In genomic region chr12:51307655-51308593, GRCh38 we compare ENCODE assay signal across 12 cellular contexts. TPM values are rescaled to one million over a fixed set of nuclear protein-coding genes. Genes with fewer than 3 reads are reported as not detected.
DNase-seq lines count a peak whose midpoint lies in the region; ATAC-seq, FAIRE-seq and TF ChIP-seq lines count a peak whose summit lies in the region.
"Had no signal": no experiment of that assay in that cellular context is flagged by ENCODE, and none has a peak within 500 bp of the region (broad histone marks: within the 10 kb centered on the region; RNA-seq: fewer than 3 reads in every experiment).

No MANE protein-coding gene starts in this region.

- POLR2A ChIA-PET in T-cell (lab: Charles Lee), result no interaction called here
- POLR2A ChIA-PET in HepG2 (lab: Yijun Ruan, JAX), result no interaction called here

- intact Hi-C loops in sciatic nerve (cut with DNase I) (no loop called here), HepG2 (cut with micrococcal nuclease; ENCODE audit: unreplicated experiment) (no loop called here)

- H3K27ac Mint-ChIP-seq in T-cell, result peak overlapping the region; percentile 87 to 89
- H3K27ac Mint-ChIP-seq: endodermal cell had no signal

- peak overlapping the region; percentile 40 for H3K27ac ChIP-seq in GM23248
- no peak overlapping the region for H3K27ac ChIP-seq in HepG2 (ENCODE audit: extremely low read length, insufficient read depth, low read length)

- H4K20me1 ChIP-seq in GM23248 (ENCODE audit: insufficient read depth) (no peaks in the 10 kb centered on the region), HepG2 (ENCODE audit: insufficient read depth, low read length) (no peaks in the 10 kb centered on the region)

- H3K4me1 Mint-ChIP-seq in T-cell, result peaks cover 62 to 75% (median 69%) of the 10 kb centered on the region in 3 donors

- peak overlapping the region; percentile 2; the same call in 1 of the 2 replicates for H3K4me3 ChIP-seq in GM23248
- H3K4me3 ChIP-seq in fibroblast of mammary gland (ENCODE audit: control insufficient read depth, low read depth, low read length), result no peak overlapping the region
- no peak overlapping the region for H3K4me3 ChIP-seq in HepG2 (replicated peaks in 1 of 3; ENCODE audit: insufficient read depth in 1 of 3, low read depth in 2 of 3, low read length in 3 of 3)

- TF ChIP-seq POLR2A in HepG2 (IDR thresholded peaks at IDR 0.05; ENCODE audit: insufficient read depth in 1 of 2, low read depth in 2 of 2, low read length in 2 of 2), result no peak

- H3K9ac ChIP-seq in GM23248 (no peak overlapping the region), HepG2 (ENCODE audit: insufficient read depth, low read depth, low read length) (no peak overlapping the region)

- TF ChIP-seq CTCF in fibroblast of mammary gland (conservative IDR thresholded peaks at IDR 0.05; ENCODE audit: control insufficient read depth, insufficient read depth, low read depth, low read length) (no peak), HepG2 (CRISPR knock-in tag; IDR thresholded peaks at IDR 0.05) (no peak)

- BruUV-seq in HepG2 (replicated peaks; lab: Mats Ljungman, UMichigan), result no TSS peak

- TF ChIP-seq EP300 in HepG2 (IDR thresholded peaks at IDR 0.05; ENCODE audit: low read depth in 2 of 2, low read length in 2 of 2), result no peak
- no peak for TF ChIP-seq EP300 in HepG2 (CRISPR knock-in tag; IDR thresholded peaks at IDR 0.05; ENCODE audit: borderline replicate concordance)

- ATAC-seq in T-cell (replicated peaks in 1 of 4), result peak in 3 of 4 experiments; percentile 53 to 73 (median 55)
- ATAC-seq in sciatic nerve, result peak; percentile 32
- ATAC-seq in GM21447 (IDR thresholded peaks at IDR 0.05; ENCODE audit: unreplicated experiment), result no peak
- no peak for ATAC-seq in HepG2

- H2AFZ ChIP-seq in GM23248 (0 out of 2 replicates have a peak overlapping the region, but pooled peaks have one; percentile 2), HepG2 (ENCODE audit: low read length) (no peak overlapping the region)

- CTCF ChIA-PET in T-cell (lab: Charles Lee) (interaction anchor here (0.6 to 2.4 kb wide), 5 partner anchors 33 to 1928 kb away, joined by 3 to 13 read pairs (median 5); no protein-coding TSS in a partner anchor), HepG2 (lab: Yijun Ruan, JAX; ENCODE audit: low intra/inter-chr PET ratio, low total read pairs) (no interaction called here)

- H3K9me3 Mint-ChIP-seq in T-cell, result no peaks in the 10 kb centered on the region
- H3K9me3 Mint-ChIP-seq: endodermal cell had no signal

- no peak for FAIRE-seq in HepG2 (lab: Jason Lieb, UNC)
- FAIRE-seq: GM18507 had no signal

- 61% methylated on average over 6 of the region's 6 CpGs for WGBS in GM23248 (ENCODE audit: low coverage in 1 of 2, low lambda C conversion rate in 2 of 2, missing lambda C conversion rate in 2 of 2), 2 experiments
- WGBS in HepG2 (ENCODE audit: low lambda C conversion rate), result 39% methylated on average over 6 of the region's 6 CpGs

- no peaks in the 10 kb centered on the region for H3K36me3 ChIP-seq in GM23248 (ENCODE audit: low read depth)
- H3K36me3 ChIP-seq in HepG2 (replicated peaks in 1 of 2; ENCODE audit: control insufficient read depth in 1 of 2, insufficient read depth in 2 of 2, low read length in 2 of 2), result no peaks in the 10 kb centered on the region

- H3F3A ChIP-seq in GM23248 (ENCODE audit: insufficient read depth), result peaks cover 19% of the 10 kb centered on the region

- in situ Hi-C loops in GM23248 (cut with MboI) (no loop called here), HepG2 (cut with HindIII; ENCODE audit: extremely low pct_ligation_motif_present, low pct_unique_long_range_greater_than_20kb) (no loop called here)

- H3K4me2 ChIP-seq in GM23248 (ENCODE audit: unreplicated experiment) (peak overlapping the region; percentile 54), HepG2 (ENCODE audit: low read depth, low read length) (no peak overlapping the region)

- peak overlapping the region in 1 of 3 donors; percentile 6 for H3K4me3 Mint-ChIP-seq in T-cell
- H3K4me3 Mint-ChIP-seq: endodermal cell had no signal

- peaks cover 56% of the 10 kb centered on the region for H3K36me3 Mint-ChIP-seq in T-cell

- H3K27me3 Mint-ChIP-seq in T-cell, result no peaks in the 10 kb centered on the region

- peak; percentile 94 for DNase-seq in GM23248
- no peak for DNase-seq in T-cell
- peak; percentile 91 for DNase-seq in fibroblast of mammary gland (ENCODE audit: low read depth)
- DNase-seq in sciatic nerve (ENCODE audit: low spot score), result no peak
- DNase-seq in effector CD8-positive, alpha-beta T cell (lab: John Stamatoyannopoulos, UW), result no peak
- no peak for DNase-seq in NCI-H2107 (lab: John Stamatoyannopoulos, UW)
- DNase-seq in HepG2 (ENCODE audit: low spot score), result no peak
- DNase-seq: endodermal cell had no signal

- no peaks in the 10 kb centered on the region for H3K9me3 ChIP-seq in GM23248 (ENCODE audit: low read depth)
- H3K9me3 ChIP-seq in HepG2 (ENCODE audit: low read length), result no peaks in the 10 kb centered on the region

- no peaks in the 10 kb centered on the region for H3K79me2 ChIP-seq in GM23248 (ENCODE audit: insufficient read depth)
- no peaks in the 10 kb centered on the region for H3K79me2 ChIP-seq in HepG2 (ENCODE audit: insufficient read depth, low read length)

- H3K4me1 ChIP-seq in GM23248 (ENCODE audit: insufficient read depth), result peaks cover 17% of the 10 kb centered on the region
- H3K4me1 ChIP-seq in HepG2 (ENCODE audit: insufficient read depth, low read length), result no peaks in the 10 kb centered on the region

- no peaks in the 10 kb centered on the region for H3K27me3 ChIP-seq in GM23248 (replicated peaks; ENCODE audit: insufficient read depth)
- peaks cover 0 to 2% of the 10 kb centered on the region in 2 experiments; a peak in 1 of 5 replicates for H3K27me3 ChIP-seq in HepG2 (ENCODE audit: control insufficient read depth in 1 of 2, insufficient read depth in 2 of 2, low read length in 2 of 2)

- no peaks in the 10 kb centered on the region for H3K9me2 ChIP-seq in GM23248 (ENCODE audit: insufficient read depth)

- TF ChIP-seq RAD21 in HepG2 (CRISPR knock-in tag; IDR thresholded peaks at IDR 0.05), result no peak

RNA-seq across cellular contexts. Expression of gene BIN2, which starts 16.1 kb away (rescaled TPM):
- not detected in 2 replicates for total RNA-seq in GM23248 (2014; rRNA removed; shearing (Covaris generic))
- polyA plus RNA-seq in GM23248 (2016; fragmentation: Nextera tagmentation; extraction: Ambion mirVana), result not detected in 2 replicates
- total RNA-seq in T-cell, result 100 to 1,000 TPM; 196 to 240 (median 202) TPM
- total RNA-seq in sciatic nerve, result 11.2 TPM
- total RNA-seq in HepG2 (2016; rRNA removed; fragmentation: Illumina TruSeq; extraction: Trizol), result not detected in 2 replicates
- not detected in 2 replicates for total RNA-seq in HepG2 (2016; cell fraction: cytosol; rRNA removed; fragmentation: Illumina TruSeq; extraction: Trizol; ENCODE audit: low read depth)
- not detected in 2 replicates for total RNA-seq in HepG2 (2016; cell fraction: insoluble cytoplasmic fraction; rRNA removed; fragmentation: Illumina TruSeq; extraction: Trizol)
- total RNA-seq in HepG2 (2016; cell fraction: membrane; rRNA removed; fragmentation: Illumina TruSeq; extraction: Trizol), result not detected in 2 replicates
- not detected in 2 replicates for total RNA-seq in HepG2 (2016; cell fraction: nucleus; rRNA removed; fragmentation: Illumina TruSeq; extraction: Trizol)
- polyA plus RNA-seq in HepG2 (2011; rRNA removed), result not detected in 2 replicates
- not detected in 2 replicates for polyA plus RNA-seq in HepG2 (2011; cell fraction: cytosol; rRNA removed)
- not detected in 2 replicates for polyA plus RNA-seq in HepG2 (2011; cell fraction: nucleus; rRNA removed)
- polyA plus RNA-seq in HepG2 (2012), result not detected in 2 replicates
- polyA plus RNA-seq in HepG2 (2016; cell fraction: cytosol; fragmentation: Illumina TruSeq; extraction: Trizol; ENCODE audit: low read depth), result not detected in 2 replicates
- not detected in 2 replicates for polyA plus RNA-seq in HepG2 (2016; cell fraction: insoluble cytoplasmic fraction; fragmentation: Illumina TruSeq; extraction: Trizol; ENCODE audit: low read depth)
- not detected in 2 replicates for polyA plus RNA-seq in HepG2 (2016; cell fraction: membrane; fragmentation: Illumina TruSeq; extraction: Trizol; ENCODE audit: low read depth)
- polyA plus RNA-seq in HepG2 (2016; cell fraction: nucleus; fragmentation: Illumina TruSeq; extraction: Trizol; ENCODE audit: insufficient read depth, low read depth), result not detected in 2 replicates
- polyA minus RNA-seq in HepG2 (2011; rRNA and poly(A)+ RNA removed; ENCODE audit: low replicate concordance), result not detected in 2 replicates
- polyA minus RNA-seq in HepG2 (2011; cell fraction: cytosol; rRNA and poly(A)+ RNA removed), result not detected in 2 replicates
- polyA minus RNA-seq in HepG2 (2011; cell fraction: nucleus; rRNA and poly(A)+ RNA removed), result not detected in 2 replicates
- total RNA-seq: endodermal cell had no signal

RNA-seq across cellular contexts. Expression of gene SMAGP, which starts 37.7 kb away (rescaled TPM):
- 18.2 and 18.8 TPM in 2 replicates for total RNA-seq in GM23248 (2014; rRNA removed; shearing (Covaris generic))
- polyA plus RNA-seq in GM23248 (2016; fragmentation: Nextera tagmentation; extraction: Ambion mirVana) (35.0 and 41.0 TPM in 2 replicates), HepG2 (2011; rRNA removed) (9.0 and 9.2 TPM in 2 replicates)
- total RNA-seq in T-cell (1 to 10 TPM; 3.2 to 5.3 (median 3.6) TPM), sciatic nerve (6.2 TPM), HepG2 (2016; rRNA removed; fragmentation: Illumina TruSeq; extraction: Trizol) (9.2 and 9.4 TPM in 2 replicates)
- total RNA-seq in HepG2 (2016; cell fraction: cytosol; rRNA removed; fragmentation: Illumina TruSeq; extraction: Trizol; ENCODE audit: low read depth), result 8.8 and 9.7 TPM in 2 replicates
- 9.1 and 13.6 TPM in 2 replicates for total RNA-seq in HepG2 (2016; cell fraction: insoluble cytoplasmic fraction; rRNA removed; fragmentation: Illumina TruSeq; extraction: Trizol)
- 14.6 and 18.5 TPM in 2 replicates for total RNA-seq in HepG2 (2016; cell fraction: membrane; rRNA removed; fragmentation: Illumina TruSeq; extraction: Trizol)
- total RNA-seq in HepG2 (2016; cell fraction: nucleus; rRNA removed; fragmentation: Illumina TruSeq; extraction: Trizol), result 7.2 and 9.3 TPM in 2 replicates
- 6.6 and 9.5 TPM in 2 replicates for polyA plus RNA-seq in HepG2 (2011; cell fraction: cytosol; rRNA removed)
- polyA plus RNA-seq in HepG2 (2011; cell fraction: nucleus; rRNA removed), result 2.7 and 5.8 TPM in 2 replicates
- 4.8 and 5.7 TPM in 2 replicates for polyA plus RNA-seq in HepG2 (2012)
- 18.2 and 25.0 TPM in 2 replicates for polyA plus RNA-seq in HepG2 (2016; cell fraction: cytosol; fragmentation: Illumina TruSeq; extraction: Trizol; ENCODE audit: low read depth)
- polyA plus RNA-seq in HepG2 (2016; cell fraction: insoluble cytoplasmic fraction; fragmentation: Illumina TruSeq; extraction: Trizol; ENCODE audit: low read depth), result 16.4 and 20.9 TPM in 2 replicates
- polyA plus RNA-seq in HepG2 (2016; cell fraction: membrane; fragmentation: Illumina TruSeq; extraction: Trizol; ENCODE audit: low read depth), result 27.7 and 33.2 TPM in 2 replicates
- 13.7 and 15.1 TPM in 2 replicates for polyA plus RNA-seq in HepG2 (2016; cell fraction: nucleus; fragmentation: Illumina TruSeq; extraction: Trizol; ENCODE audit: insufficient read depth, low read depth)
- polyA minus RNA-seq in HepG2 (2011; rRNA and poly(A)+ RNA removed; ENCODE audit: low replicate concordance), result 6.2 and 13.0 TPM in 2 replicates
- polyA minus RNA-seq in HepG2 (2011; cell fraction: cytosol; rRNA and poly(A)+ RNA removed), result 1.6 and 1.8 TPM in 2 replicates
- polyA minus RNA-seq in HepG2 (2011; cell fraction: nucleus; rRNA and poly(A)+ RNA removed), result 3.0 and 3.2 TPM in 2 replicates

RNA-seq across cellular contexts. Expression of gene CELA1, which starts 38.6 kb away (rescaled TPM):
- total RNA-seq in GM23248 (2014; rRNA removed; shearing (Covaris generic)), result not detected in 2 replicates
- polyA plus RNA-seq in GM23248 (2016; fragmentation: Nextera tagmentation; extraction: Ambion mirVana) (not detected in 2 replicates), HepG2 (2011; rRNA removed) (not detected in 2 replicates)
- total RNA-seq in T-cell (1 to 10 TPM in 2 of 5 donors, under 1 TPM in 3; 0.47 to 3.5 (median 0.88) TPM), sciatic nerve (not detected), HepG2 (2016; rRNA removed; fragmentation: Illumina TruSeq; extraction: Trizol) (not detected in 2 replicates)
- total RNA-seq in HepG2 (2016; cell fraction: cytosol; rRNA removed; fragmentation: Illumina TruSeq; extraction: Trizol; ENCODE audit: low read depth), result not detected in 2 replicates
- not detected in 2 replicates for total RNA-seq in HepG2 (2016; cell fraction: insoluble cytoplasmic fraction; rRNA removed; fragmentation: Illumina TruSeq; extraction: Trizol)
- total RNA-seq in HepG2 (2016; cell fraction: membrane; rRNA removed; fragmentation: Illumina TruSeq; extraction: Trizol), result not detected in 2 replicates
- total RNA-seq in HepG2 (2016; cell fraction: nucleus; rRNA removed; fragmentation: Illumina TruSeq; extraction: Trizol), result not detected in 2 replicates
- not detected in 2 replicates for polyA plus RNA-seq in HepG2 (2011; cell fraction: cytosol; rRNA removed)
- not detected in 2 replicates for polyA plus RNA-seq in HepG2 (2011; cell fraction: nucleus; rRNA removed)
- polyA plus RNA-seq in HepG2 (2012), result not detected in 2 replicates
- not detected in 2 replicates for polyA plus RNA-seq in HepG2 (2016; cell fraction: cytosol; fragmentation: Illumina TruSeq; extraction: Trizol; ENCODE audit: low read depth)
- not detected in 2 replicates for polyA plus RNA-seq in HepG2 (2016; cell fraction: insoluble cytoplasmic fraction; fragmentation: Illumina TruSeq; extraction: Trizol; ENCODE audit: low read depth)
- polyA plus RNA-seq in HepG2 (2016; cell fraction: membrane; fragmentation: Illumina TruSeq; extraction: Trizol; ENCODE audit: low read depth), result not detected in 2 replicates
- not detected in 2 replicates for polyA plus RNA-seq in HepG2 (2016; cell fraction: nucleus; fragmentation: Illumina TruSeq; extraction: Trizol; ENCODE audit: insufficient read depth, low read depth)
- polyA minus RNA-seq in HepG2 (2011; rRNA and poly(A)+ RNA removed; ENCODE audit: low replicate concordance), result not detected in 2 replicates
- polyA minus RNA-seq in HepG2 (2011; cell fraction: cytosol; rRNA and poly(A)+ RNA removed), result not detected in 2 replicates
- polyA minus RNA-seq in HepG2 (2011; cell fraction: nucleus; rRNA and poly(A)+ RNA removed), result not detected in 2 replicates
- total RNA-seq: endodermal cell, skeletal muscle tissue, temporal lobe had no signal

Comparison
In these comparisons a context has a peak if more than half of its experiments do, and no peak if none do; other contexts are left out.
1. DNase-seq: peak in GM23248 (single experiment) and fibroblast of mammary gland (single experiment); none in T-cell (0 of 34), sciatic nerve (single experiment), effector CD8-positive, alpha-beta T cell (single experiment), NCI-H2107 (single experiment) and HepG2 (single experiment).
2. ATAC-seq: peak in T-cell (3 of 4) and sciatic nerve (single experiment); none in GM21447 (single experiment) and HepG2 (single experiment).
3. RNA of gene BIN2, which starts 16.1 kb away (total RNA-seq): 196 to 240 TPM in T-cell; 11.2 TPM in sciatic nerve (single experiment), not detected in HepG2 and not detected in GM23248; every median in the first group is over 10 times any median in the second.